Comparison of ENCODE assay signal across 7 cellular contexts in genomic region chr3:9690451-9691450, GRCh38. TPM values are rescaled to one million over a fixed set of nuclear protein-coding genes. Genes with fewer than 3 reads are reported as not detected.
DNase-seq lines count a peak whose midpoint lies in the region; ATAC-seq and TF ChIP-seq lines count a peak whose summit lies in the region.
"Had no signal": no experiment of that assay in that cellular context is flagged by ENCODE, and none has a peak within 500 bp of the region (broad histone marks: within the 10 kb centered on the region; RNA-seq: fewer than 3 reads in every experiment).

No MANE protein-coding gene starts in this region.

- TF ChIP-seq CTCF in uterus (IDR thresholded peaks at IDR 0.05), result no peak

- ATAC-seq in GM19468 (IDR thresholded peaks at IDR 0.05; ENCODE audit: extremely low read depth, unreplicated experiment) (peak; percentile 67), HG03558 (IDR thresholded peaks at IDR 0.05; ENCODE audit: extremely low read depth, unreplicated experiment) (peak; percentile 89), naive B cell (ENCODE audit: low read depth in 2 of 2) (peak; percentile 91 to 93)

- no peaks in the 10 kb centered on the region for H3K9me3 ChIP-seq in uterus
- H3K9me3 ChIP-seq: ovary had no signal

- H3K36me3 ChIP-seq in uterus, result no peaks in the 10 kb centered on the region
- H3K36me3 ChIP-seq: ovary had no signal

- no peaks in the 10 kb centered on the region for H3K9me3 Mint-ChIP-seq in naive B cell

- no peaks in the 10 kb centered on the region for H3K27me3 ChIP-seq in uterus
- H3K27me3 ChIP-seq: ovary had no signal

- H3K27me3 Mint-ChIP-seq in naive B cell, result no peaks in the 10 kb centered on the region

- no peak for TF ChIP-seq POLR2A in uterus (IDR thresholded peaks at IDR 0.05)

- no peak overlapping the region for H3K27ac ChIP-seq in uterus
- H3K27ac ChIP-seq: ovary had no signal

- H3K4me1 ChIP-seq in uterus, result no peaks in the 10 kb centered on the region

- H3K4me1 Mint-ChIP-seq in naive B cell, result peaks cover 25 to 34% (median 27%) of the 10 kb centered on the region in 3 donors

- H3K36me3 Mint-ChIP-seq in naive B cell, result peaks cover 27 to 47% of the 10 kb centered on the region in 2 donors

- peak overlapping the region in 4 of 8 donors; percentile 8 to 85 (median 16) for H3K4me3 Mint-ChIP-seq in naive B cell

- H3K4me3 ChIP-seq in uterus, result no peak overlapping the region
- H3K4me3 ChIP-seq: ovary had no signal

- intact Hi-C loops in uterus (cut with DNase I; ENCODE audit: low total_unique reads), result no loop called here

- peak overlapping the region in 5 of 6 donors; percentile 39 to 89 (median 69) for H3K27ac Mint-ChIP-seq in naive B cell

- DNase-seq in naive B cell, result peak; percentile 45
- no peak for DNase-seq in uterus
- DNase-seq in glomerular visceral epithelial cell (ENCODE audit: extremely low spot score), result no peak
- no peak for DNase-seq in cerebellum (ENCODE audit: low spot score)
- DNase-seq: ovary had no signal

RNA-seq across cellular contexts. Expression of gene CPNE9, which starts 12.9 kb away (rescaled TPM):
- polyA plus RNA-seq in naive B cell (ENCODE audit: low read depth in 6 of 6), result not detected
- total RNA-seq in uterus (not detected), cerebellum (4.4 TPM)
- total RNA-seq: ovary had no signal

RNA-seq across cellular contexts. Expression of gene BRPF1, which starts 40.8 kb away (rescaled TPM):
- polyA plus RNA-seq in naive B cell (ENCODE audit: low read depth in 6 of 6), result 10 to 100 TPM in 2 of 6 donors, 1 to 10 TPM in 4; 3.0 to 22.0 (median 9.0) TPM
- 10 to 100 TPM; 10.8 to 36.0 (median 16.7) TPM for total RNA-seq in uterus
- 15.0 TPM for total RNA-seq in cerebellum

RNA-seq across cellular contexts. Expression of gene MTMR14, which starts 41.4 kb away (rescaled TPM):
- polyA plus RNA-seq in naive B cell (ENCODE audit: low read depth in 6 of 6), result 100 to 1,000 TPM in 1 of 6 donors, 10 to 100 TPM in 5; 78.2 to 148 (median 91.4) TPM
- total RNA-seq in uterus, result 10 to 100 TPM; 11.8 to 32.4 (median 22.2) TPM
- 17.0 TPM for total RNA-seq in cerebellum

RNA-seq across cellular contexts. Expression of gene OGG1, which starts 59.0 kb away (rescaled TPM):
- 10 to 100 TPM; 23.2 to 35.1 (median 30.1) TPM for polyA plus RNA-seq in naive B cell (ENCODE audit: low read depth in 6 of 6)
- 10 to 100 TPM; 29.8 to 60.7 (median 44.2) TPM for total RNA-seq in uterus
- 62.0 TPM for total RNA-seq in cerebellum
